Comparison of ENCODE assay signal across 1 cellular context in the genomic region with DNA sequence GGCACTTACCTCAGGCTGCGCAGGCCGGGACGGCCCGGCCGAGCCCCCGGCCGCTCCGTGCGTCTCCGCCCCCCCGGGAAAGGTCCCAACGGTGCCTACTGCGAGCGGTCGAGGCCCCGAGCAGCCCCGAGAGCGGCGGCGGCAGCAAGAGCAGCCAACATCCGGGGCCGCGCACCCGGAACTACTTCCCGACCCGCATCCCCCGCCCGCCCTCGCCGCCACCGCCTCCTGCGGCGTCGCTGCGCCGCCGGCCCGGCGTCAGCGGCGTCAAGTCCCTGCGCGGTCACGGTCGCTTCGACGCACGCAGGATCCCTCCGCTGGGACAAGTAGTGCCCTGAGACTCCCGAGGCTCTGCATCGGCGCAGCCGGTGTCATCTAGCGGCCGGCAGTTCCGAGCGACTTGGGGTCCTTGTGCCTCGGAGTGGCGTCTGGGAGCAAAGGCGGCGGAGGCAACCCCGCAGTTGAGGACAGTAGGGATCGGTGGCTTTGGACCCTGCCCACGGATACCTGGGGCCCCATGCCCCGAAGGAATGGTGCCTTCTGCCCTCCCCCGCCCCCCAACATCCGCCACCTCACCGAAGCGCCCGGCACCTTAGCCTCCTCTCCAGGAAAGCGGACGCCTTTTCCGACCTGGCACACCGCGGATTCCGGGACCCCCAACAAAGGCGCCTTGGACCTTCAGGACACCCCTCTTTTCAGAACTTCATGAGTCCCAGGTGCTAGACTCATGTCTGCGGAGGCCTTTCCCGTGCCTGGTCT.
A peak's percentile ranks its signal among the peaks of the same experiment; 100 is the strongest.
TF ChIP-seq lines count a peak whose summit lies in the region.

A gene (minus strand): TSS at position 186 of the 759 bp plus-strand sequence. CDS start 24,142 bp downstream, outside the sequence.

TF ChIP-seq in HepG2, 621 proteins besides CTCF, POLR2A, EP300 and RAD21 (continued from another document and continues in another):
- TF ChIP-seq, protein P1, sequence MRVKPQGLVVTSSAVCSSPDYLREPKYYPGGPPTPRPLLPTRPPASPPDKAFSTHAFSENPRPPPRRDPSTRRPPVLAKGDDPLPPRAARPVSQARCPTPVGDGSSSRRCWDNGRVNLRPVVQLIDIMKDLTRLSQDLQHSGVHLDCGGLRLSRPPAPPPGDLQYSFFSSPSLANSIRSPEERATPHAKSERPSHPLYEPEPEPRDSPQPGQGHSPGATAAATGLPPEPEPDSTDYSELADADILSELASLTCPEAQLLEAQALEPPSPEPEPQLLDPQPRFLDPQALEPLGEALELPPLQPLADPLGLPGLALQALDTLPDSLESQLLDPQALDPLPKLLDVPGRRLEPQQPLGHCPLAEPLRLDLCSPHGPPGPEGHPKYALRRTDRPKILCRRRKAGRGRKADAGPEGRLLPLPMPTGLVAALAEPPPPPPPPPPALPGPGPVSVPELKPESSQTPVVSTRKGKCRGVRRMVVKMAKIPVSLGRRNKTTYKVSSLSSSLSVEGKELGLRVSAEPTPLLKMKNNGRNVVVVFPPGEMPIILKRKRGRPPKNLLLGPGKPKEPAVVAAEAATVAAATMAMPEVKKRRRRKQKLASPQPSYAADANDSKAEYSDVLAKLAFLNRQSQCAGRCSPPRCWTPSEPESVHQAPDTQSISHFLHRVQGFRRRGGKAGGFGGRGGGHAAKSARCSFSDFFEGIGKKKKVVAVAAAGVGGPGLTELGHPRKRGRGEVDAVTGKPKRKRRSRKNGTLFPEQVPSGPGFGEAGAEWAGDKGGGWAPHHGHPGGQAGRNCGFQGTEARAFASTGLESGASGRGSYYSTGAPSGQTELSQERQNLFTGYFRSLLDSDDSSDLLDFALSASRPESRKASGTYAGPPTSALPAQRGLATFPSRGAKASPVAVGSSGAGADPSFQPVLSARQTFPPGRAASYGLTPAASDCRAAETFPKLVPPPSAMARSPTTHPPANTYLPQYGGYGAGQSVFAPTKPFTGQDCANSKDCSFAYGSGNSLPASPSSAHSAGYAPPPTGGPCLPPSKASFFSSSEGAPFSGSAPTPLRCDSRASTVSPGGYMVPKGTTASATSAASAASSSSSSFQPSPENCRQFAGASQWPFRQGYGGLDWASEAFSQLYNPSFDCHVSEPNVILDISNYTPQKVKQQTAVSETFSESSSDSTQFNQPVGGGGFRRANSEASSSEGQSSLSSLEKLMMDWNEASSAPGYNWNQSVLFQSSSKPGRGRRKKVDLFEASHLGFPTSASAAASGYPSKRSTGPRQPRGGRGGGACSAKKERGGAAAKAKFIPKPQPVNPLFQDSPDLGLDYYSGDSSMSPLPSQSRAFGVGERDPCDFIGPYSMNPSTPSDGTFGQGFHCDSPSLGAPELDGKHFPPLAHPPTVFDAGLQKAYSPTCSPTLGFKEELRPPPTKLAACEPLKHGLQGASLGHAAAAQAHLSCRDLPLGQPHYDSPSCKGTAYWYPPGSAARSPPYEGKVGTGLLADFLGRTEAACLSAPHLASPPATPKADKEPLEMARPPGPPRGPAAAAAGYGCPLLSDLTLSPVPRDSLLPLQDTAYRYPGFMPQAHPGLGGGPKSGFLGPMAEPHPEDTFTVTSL (CRISPR knock-in tag; IDR thresholded peaks at IDR 0.05; ENCODE audit: borderline replicate concordance): no peak
- TF ChIP-seq NFKBIZ (CRISPR knock-in tag; IDR thresholded peaks at IDR 0.05) (peak; percentile 71; the same call in 1 of the 2 replicates), HIVEP1 (CRISPR knock-in tag; IDR thresholded peaks at IDR 0.05) (peak; percentile 61), ZNF33A (CRISPR knock-in tag; IDR thresholded peaks at IDR 0.05; ENCODE audit: borderline replicate concordance) (no peak), ZNF780A (CRISPR knock-in tag; IDR thresholded peaks at IDR 0.05) (no peak), SP5 (CRISPR knock-in tag; IDR thresholded peaks at IDR 0.05; ENCODE audit: borderline replicate concordance, low read depth) (0 out of 2 replicates have a peak, but pooled peaks have one; percentile 21), ZNF615 (CRISPR knock-in tag; IDR thresholded peaks at IDR 0.05; ENCODE audit: borderline replicate concordance) (no peak), NKX3-1 (CRISPR knock-in tag; IDR thresholded peaks at IDR 0.05) (peak; percentile 89), ESRRA (CRISPR knock-in tag; IDR thresholded peaks at IDR 0.05; ENCODE audit: low read depth) (0 out of 2 replicates have a peak, but pooled peaks have one; percentile 22), ZNF549 (CRISPR knock-in tag; IDR thresholded peaks at IDR 0.05) (no peak), BRD4 (CRISPR knock-in tag; IDR thresholded peaks at IDR 0.05) (peak; percentile 68; the same call in 1 of the 2 replicates), ZNF816 (CRISPR knock-in tag; IDR thresholded peaks at IDR 0.05; ENCODE audit: borderline replicate concordance) (peak; percentile 29; the same call in 1 of the 2 replicates), NFKB2 (CRISPR knock-in tag; IDR thresholded peaks at IDR 0.05; ENCODE audit: borderline replicate concordance) (peak; percentile 64; the same call in 1 of the 2 replicates), DMAP1 (CRISPR knock-in tag; IDR thresholded peaks at IDR 0.05) (peak; percentile 81), ZKSCAN1 (IDR thresholded peaks at IDR 0.05; ENCODE audit: low read length) (peak; percentile 60; the same call in 1 of the 2 replicates), KAT7 (CRISPR knock-in tag; IDR thresholded peaks at IDR 0.05; ENCODE audit: borderline replicate concordance) (peak; percentile 82; the same call in 1 of the 2 replicates), ARNTL (CRISPR knock-in tag; IDR thresholded peaks at IDR 0.05) (no peak), THYN1 (CRISPR knock-in tag; IDR thresholded peaks at IDR 0.05; ENCODE audit: borderline replicate concordance, low read depth) (no peak), TARDBP (CRISPR knock-in tag; IDR thresholded peaks at IDR 0.05) (peak; percentile 93), ARNT2 (CRISPR knock-in tag; IDR thresholded peaks at IDR 0.05; ENCODE audit: low read depth) (peak; percentile 93), CBX5 (CRISPR knock-in tag; IDR thresholded peaks at IDR 0.05; ENCODE audit: borderline replicate concordance) (peak; percentile 95), EHMT2 (IDR thresholded peaks at IDR 0.05; ENCODE audit: borderline replicate concordance, low read depth, low read length) (no peak), DR1 (CRISPR knock-in tag; IDR thresholded peaks at IDR 0.05) (peak; percentile 82), ZNF333 (CRISPR knock-in tag; IDR thresholded peaks at IDR 0.05; ENCODE audit: borderline replicate concordance) (peak; percentile 70; the same call in 1 of the 2 replicates), NFIC (IDR thresholded peaks at IDR 0.05; ENCODE audit: low read length) (no peak), ZNF274 (CRISPR knock-in tag; IDR thresholded peaks at IDR 0.05) (peak; percentile 84), KDM2A (CRISPR knock-in tag; IDR thresholded peaks at IDR 0.05; ENCODE audit: borderline replicate concordance, low read depth) (peak; percentile 95), FOXO1 (CRISPR knock-in tag; IDR thresholded peaks at IDR 0.05) (peak; percentile 86), CBX1 (IDR thresholded peaks at IDR 0.05; ENCODE audit: low read depth) (peak; percentile 92), ZNF230 (CRISPR knock-in tag; IDR thresholded peaks at IDR 0.05) (no peak), NCOA2 (CRISPR knock-in tag; IDR thresholded peaks at IDR 0.05) (peak; percentile 70), LCORL (IDR thresholded peaks at IDR 0.05) (no peak), LCORL (CRISPR knock-in tag; IDR thresholded peaks at IDR 0.05) (peak; percentile 69), PRMT3 (CRISPR knock-in tag; IDR thresholded peaks at IDR 0.05; ENCODE audit: borderline replicate concordance, low read depth) (no peak), ZNF878 (CRISPR knock-in tag; IDR thresholded peaks at IDR 0.05) (no peak; the same call in 1 of the 2 replicates), TOE1 (CRISPR knock-in tag; IDR thresholded peaks at IDR 0.05) (no peak; the same call in 1 of the 2 replicates), KDM4B (CRISPR knock-in tag; IDR thresholded peaks at IDR 0.05) (peak; percentile 66; the same call in 1 of the 2 replicates), ZNF441 (CRISPR knock-in tag; IDR thresholded peaks at IDR 0.05; ENCODE audit: borderline replicate concordance) (peak; percentile 85), KMT2A (CRISPR knock-in tag; IDR thresholded peaks at IDR 0.05) (peak; percentile 96), FOXC1 (CRISPR knock-in tag; IDR thresholded peaks at IDR 0.05; ENCODE audit: borderline replicate concordance) (no peak), ZKSCAN8 (CRISPR knock-in tag; IDR thresholded peaks at IDR 0.05; ENCODE audit: borderline replicate concordance) (peak; percentile 45; the same call in 1 of the 2 replicates)
- TF ChIP-seq, protein P2, sequence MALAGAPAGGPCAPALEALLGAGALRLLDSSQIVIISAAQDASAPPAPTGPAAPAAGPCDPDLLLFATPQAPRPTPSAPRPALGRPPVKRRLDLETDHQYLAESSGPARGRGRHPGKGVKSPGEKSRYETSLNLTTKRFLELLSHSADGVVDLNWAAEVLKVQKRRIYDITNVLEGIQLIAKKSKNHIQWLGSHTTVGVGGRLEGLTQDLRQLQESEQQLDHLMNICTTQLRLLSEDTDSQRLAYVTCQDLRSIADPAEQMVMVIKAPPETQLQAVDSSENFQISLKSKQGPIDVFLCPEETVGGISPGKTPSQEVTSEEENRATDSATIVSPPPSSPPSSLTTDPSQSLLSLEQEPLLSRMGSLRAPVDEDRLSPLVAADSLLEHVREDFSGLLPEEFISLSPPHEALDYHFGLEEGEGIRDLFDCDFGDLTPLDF (CRISPR knock-in tag; IDR thresholded peaks at IDR 0.05): peak; percentile 30; the same call in 1 of the 2 replicates
- TF ChIP-seq, protein P3, sequence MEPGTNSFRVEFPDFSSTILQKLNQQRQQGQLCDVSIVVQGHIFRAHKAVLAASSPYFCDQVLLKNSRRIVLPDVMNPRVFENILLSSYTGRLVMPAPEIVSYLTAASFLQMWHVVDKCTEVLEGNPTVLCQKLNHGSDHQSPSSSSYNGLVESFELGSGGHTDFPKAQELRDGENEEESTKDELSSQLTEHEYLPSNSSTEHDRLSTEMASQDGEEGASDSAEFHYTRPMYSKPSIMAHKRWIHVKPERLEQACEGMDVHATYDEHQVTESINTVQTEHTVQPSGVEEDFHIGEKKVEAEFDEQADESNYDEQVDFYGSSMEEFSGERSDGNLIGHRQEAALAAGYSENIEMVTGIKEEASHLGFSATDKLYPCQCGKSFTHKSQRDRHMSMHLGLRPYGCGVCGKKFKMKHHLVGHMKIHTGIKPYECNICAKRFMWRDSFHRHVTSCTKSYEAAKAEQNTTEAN (CRISPR knock-in tag; conservative IDR thresholded peaks at IDR 0.05): peak; percentile 47
- TF ChIP-seq, protein P4, sequence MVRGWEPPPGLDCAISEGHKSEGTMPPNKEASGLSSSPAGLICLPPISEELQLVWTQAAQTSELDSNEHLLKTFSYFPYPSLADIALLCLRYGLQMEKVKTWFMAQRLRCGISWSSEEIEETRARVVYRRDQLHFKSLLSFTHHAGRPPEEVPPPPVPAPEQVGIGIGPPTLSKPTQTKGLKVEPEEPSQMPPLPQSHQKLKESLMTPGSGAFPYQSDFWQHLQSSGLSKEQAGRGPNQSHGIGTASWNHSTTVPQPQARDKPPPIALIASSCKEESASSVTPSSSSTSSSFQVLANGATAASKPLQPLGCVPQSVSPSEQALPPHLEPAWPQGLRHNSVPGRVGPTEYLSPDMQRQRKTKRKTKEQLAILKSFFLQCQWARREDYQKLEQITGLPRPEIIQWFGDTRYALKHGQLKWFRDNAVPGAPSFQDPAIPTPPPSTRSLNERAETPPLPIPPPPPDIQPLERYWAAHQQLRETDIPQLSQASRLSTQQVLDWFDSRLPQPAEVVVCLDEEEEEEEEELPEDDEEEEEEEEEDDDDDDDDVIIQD (CRISPR knock-in tag; IDR thresholded peaks at IDR 0.05; ENCODE audit: low read depth): no peak; the same call in 1 of the 2 replicates
- TF ChIP-seq, protein P5, sequence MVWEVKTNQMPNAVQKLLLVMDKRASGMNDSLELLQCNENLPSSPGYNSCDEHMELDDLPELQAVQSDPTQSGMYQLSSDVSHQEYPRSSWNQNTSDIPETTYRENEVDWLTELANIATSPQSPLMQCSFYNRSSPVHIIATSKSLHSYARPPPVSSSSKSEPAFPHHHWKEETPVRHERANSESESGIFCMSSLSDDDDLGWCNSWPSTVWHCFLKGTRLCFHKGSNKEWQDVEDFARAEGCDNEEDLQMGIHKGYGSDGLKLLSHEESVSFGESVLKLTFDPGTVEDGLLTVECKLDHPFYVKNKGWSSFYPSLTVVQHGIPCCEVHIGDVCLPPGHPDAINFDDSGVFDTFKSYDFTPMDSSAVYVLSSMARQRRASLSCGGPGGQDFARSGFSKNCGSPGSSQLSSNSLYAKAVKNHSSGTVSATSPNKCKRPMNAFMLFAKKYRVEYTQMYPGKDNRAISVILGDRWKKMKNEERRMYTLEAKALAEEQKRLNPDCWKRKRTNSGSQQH (CRISPR knock-in tag; IDR thresholded peaks at IDR 0.05; ENCODE audit: low read depth): peak; percentile 96
- TF ChIP-seq, protein P6, sequence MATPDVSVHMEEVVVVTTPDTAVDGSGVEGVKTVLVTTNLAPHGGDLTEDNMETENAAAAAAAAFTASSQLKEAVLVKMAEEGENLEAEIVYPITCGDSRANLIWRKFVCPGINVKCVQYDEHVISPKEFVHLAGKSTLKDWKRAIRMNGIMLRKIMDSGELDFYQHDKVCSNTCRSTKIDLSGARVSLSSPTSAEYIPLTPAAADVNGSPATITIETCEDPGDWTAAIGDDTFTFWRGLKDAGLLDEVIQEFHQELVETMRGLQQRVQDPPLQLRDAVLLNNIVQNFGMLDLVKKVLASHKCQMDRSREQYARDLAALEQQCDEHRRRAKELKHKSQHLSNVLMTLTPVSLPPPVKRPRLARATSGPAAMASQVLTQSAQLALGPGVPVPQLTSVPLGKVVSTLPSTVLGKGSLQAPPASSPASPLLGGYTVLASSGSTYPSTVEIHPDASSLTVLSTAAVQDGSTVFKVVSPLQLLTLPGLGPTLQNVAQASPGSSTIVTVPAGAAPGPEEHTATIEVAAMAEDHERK (CRISPR knock-in tag; IDR thresholded peaks at IDR 0.05; ENCODE audit: low read depth): peak; percentile 100
- TF ChIP-seq, protein P7, sequence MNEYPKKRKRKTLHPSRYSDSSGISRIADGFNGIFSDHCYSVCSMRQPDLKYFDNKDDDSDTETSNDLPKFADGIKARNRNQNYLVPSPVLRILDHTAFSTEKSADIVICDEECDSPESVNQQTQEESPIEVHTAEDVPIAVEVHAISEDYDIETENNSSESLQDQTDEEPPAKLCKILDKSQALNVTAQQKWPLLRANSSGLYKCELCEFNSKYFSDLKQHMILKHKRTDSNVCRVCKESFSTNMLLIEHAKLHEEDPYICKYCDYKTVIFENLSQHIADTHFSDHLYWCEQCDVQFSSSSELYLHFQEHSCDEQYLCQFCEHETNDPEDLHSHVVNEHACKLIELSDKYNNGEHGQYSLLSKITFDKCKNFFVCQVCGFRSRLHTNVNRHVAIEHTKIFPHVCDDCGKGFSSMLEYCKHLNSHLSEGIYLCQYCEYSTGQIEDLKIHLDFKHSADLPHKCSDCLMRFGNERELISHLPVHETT (CRISPR knock-in tag; conservative IDR thresholded peaks at IDR 0.05): peak; percentile 95
- TF ChIP-seq, protein P8, sequence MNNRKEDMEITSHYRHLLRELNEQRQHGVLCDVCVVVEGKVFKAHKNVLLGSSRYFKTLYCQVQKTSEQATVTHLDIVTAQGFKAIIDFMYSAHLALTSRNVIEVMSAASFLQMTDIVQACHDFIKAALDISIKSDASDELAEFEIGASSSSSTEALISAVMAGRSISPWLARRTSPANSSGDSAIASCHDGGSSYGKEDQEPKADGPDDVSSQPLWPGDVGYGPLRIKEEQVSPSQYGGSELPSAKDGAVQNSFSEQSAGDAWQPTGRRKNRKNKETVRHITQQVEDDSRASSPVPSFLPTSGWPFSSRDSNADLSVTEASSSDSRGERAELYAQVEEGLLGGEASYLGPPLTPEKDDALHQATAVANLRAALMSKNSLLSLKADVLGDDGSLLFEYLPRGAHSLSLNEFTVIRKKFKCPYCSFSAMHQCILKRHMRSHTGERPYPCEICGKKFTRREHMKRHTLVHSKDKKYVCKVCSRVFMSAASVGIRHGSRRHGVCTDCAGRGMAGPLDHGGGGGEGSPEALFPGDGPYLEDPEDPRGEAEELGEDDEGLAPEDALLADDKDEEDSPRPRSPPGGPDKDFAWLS (CRISPR knock-in tag; IDR thresholded peaks at IDR 0.05; ENCODE audit: borderline replicate concordance): no peak
